In the genomic region with DNA sequence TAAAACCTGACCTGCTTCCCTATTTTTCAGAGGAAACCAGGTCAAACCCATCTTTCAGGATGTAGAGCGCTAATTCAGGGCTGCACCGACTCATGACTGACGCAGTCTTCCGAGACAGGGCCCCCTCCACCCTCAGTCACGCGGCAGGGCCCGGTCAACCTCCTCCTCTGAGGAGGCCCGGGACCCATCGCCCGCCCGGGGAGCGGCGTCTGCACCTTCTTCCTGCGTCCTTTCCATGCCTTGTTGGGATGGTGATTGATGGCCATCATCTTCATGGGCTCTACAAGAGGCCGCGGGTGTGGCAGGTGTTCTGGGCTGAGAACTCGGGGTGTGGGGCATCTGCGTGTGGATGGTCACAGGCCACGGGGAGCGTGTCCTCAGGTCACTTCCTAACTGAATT, we compare ENCODE assay signal across 19 cellular contexts. TPM values are rescaled to one million over a fixed set of nuclear protein-coding genes. Genes with fewer than 3 reads are reported as not detected.
A peak's percentile ranks its signal among the peaks of the same experiment; 100 is the strongest.
DNase-seq lines count a peak whose midpoint lies in the region; ATAC-seq, FAIRE-seq and TF ChIP-seq lines count a peak whose summit lies in the region.
"Had no signal": no experiment of that assay in that cellular context is flagged by ENCODE, and none has a peak within 500 bp of the region (broad histone marks: within the 10 kb centered on the region; RNA-seq: fewer than 3 reads in every experiment).

No MANE protein-coding gene starts in this region.

- no peak overlapping the region for H3K23ac ChIP-seq in neuronal stem cell (ENCODE audit: low read depth, low read length, poor library complexity)

- no peak overlapping the region for H2BK12ac ChIP-seq in neuronal stem cell (ENCODE audit: low read length)

- no peak overlapping the region for H3K4ac ChIP-seq in neuronal stem cell (ENCODE audit: low read length)

- H2BK120ac ChIP-seq in neuronal stem cell (ENCODE audit: low read depth, low read length): no peak overlapping the region

- TF ChIP-seq CTCF in left ventricle myocardium inferior (IDR thresholded peaks at IDR 0.05; ENCODE audit: borderline replicate concordance) (no peak), kidney (IDR thresholded peaks at IDR 0.05; ENCODE audit: borderline replicate concordance, extremely low read depth, insufficient read depth) (no peak), RWPE1 (conservative IDR thresholded peaks at IDR 0.05; ENCODE audit: low read depth) (no peak)

- H3K18ac ChIP-seq in neuronal stem cell (ENCODE audit: low read length): no peak overlapping the region

- peak overlapping the region; percentile 43 for H4K8ac ChIP-seq in neuronal stem cell (ENCODE audit: low read depth, low read length)

- no peak for ATAC-seq in left ventricle myocardium superior

- no CpG with 5 or more reads among the region's 20 CpGs for WGBS in neuronal stem cell (ENCODE audit: extremely low coverage in 2 of 2, insufficient read length in 2 of 2, insufficient replicate concordance in 1 of 2), 2 donors

- H2BK5ac ChIP-seq in neuronal stem cell (ENCODE audit: low read length): peak overlapping the region; percentile 39

- DNase-seq in left ventricle myocardium superior (peak; percentile 14), left ventricle myocardium inferior (no peak), kidney (peak; percentile 63), neuronal stem cell (ENCODE audit: low spot score) (no peak), HAP-1 (ENCODE audit: low spot score in 2 of 2) (no peak), SIG-M5 (lab: John Stamatoyannopoulos, UW) (no peak), RWPE1 (ENCODE audit: low spot score) (no peak), NCI-H510A (lab: John Stamatoyannopoulos, UW) (no peak)
- DNase-seq: 8988T; CD4-positive, alpha-beta memory T cell; DMS153; DMS79; GDM1; HCEC 1CT had no signal

- in situ Hi-C loops in HAP-1 (cut with MboI; ENCODE audit: low sequenced_read_pairs): no loop called here

- H3K4me1 ChIP-seq in left ventricle myocardium inferior (no peaks in the 10 kb centered on the region), kidney (ENCODE audit: control insufficient read depth in 1 of 2, insufficient read depth in 1 of 2, low read depth in 1 of 2, low read length in 2 of 2) (no peaks in the 10 kb centered on the region), neuronal stem cell (ENCODE audit: control insufficient read depth in 2 of 2, insufficient read depth in 1 of 2, low read depth in 1 of 2, low read length in 2 of 2) (no peaks in the 10 kb centered on the region), HAP-1 (no peaks in the 10 kb centered on the region)
- H3K4me1 ChIP-seq: BLaER1 had no signal

- no peak overlapping the region for H4K91ac ChIP-seq in neuronal stem cell (ENCODE audit: low read depth, low read length, poor library complexity)

- intact Hi-C loops in left ventricle myocardium superior (cut with micrococcal nuclease): no loop called here
- intact Hi-C loops in left ventricle myocardium inferior (cut with micrococcal nuclease): no loop called here
- intact Hi-C loops in kidney (cut with DNase I): no loop called here

- H3K27me3 ChIP-seq in left ventricle myocardium inferior (ENCODE audit: low read depth) (no peaks in the 10 kb centered on the region), neuronal stem cell (ENCODE audit: control insufficient read depth in 3 of 3, insufficient read depth in 3 of 3, low read depth in 1 of 3, low read length in 3 of 3) (no peaks in the 10 kb centered on the region), HAP-1 (ENCODE audit: low read depth) (no peaks in the 10 kb centered on the region)
- H3K27me3 ChIP-seq: BLaER1 had no signal

- CTCF ChIA-PET in RWPE1 (lab: Yijun Ruan, JAX): interaction anchor here (0.7 to 0.9 kb wide), 2 partner anchors 10 to 77 kb away, joined by 4 to 5 read pairs; no protein-coding TSS in a partner anchor

- no peak overlapping the region for H3K14ac ChIP-seq in neuronal stem cell (ENCODE audit: low read length)

- H3K4me3 ChIP-seq in left ventricle myocardium inferior (no peak overlapping the region), kidney (ENCODE audit: low read length in 2 of 2) (no peak overlapping the region), neuronal stem cell (ENCODE audit: low read length in 2 of 2) (no peak overlapping the region), HAP-1 (no peak overlapping the region)
- H3K4me3 ChIP-seq: BLaER1 had no signal

- no peak overlapping the region for H2BK15ac ChIP-seq in neuronal stem cell (ENCODE audit: low read length)

- H3K9me3 ChIP-seq in left ventricle myocardium inferior (replicated peaks) (no peaks in the 10 kb centered on the region), kidney (ENCODE audit: control insufficient read depth in 1 of 2, low read length in 2 of 2) (no peaks in the 10 kb centered on the region), neuronal stem cell (replicated peaks in 1 of 2; ENCODE audit: control insufficient read depth in 2 of 2, insufficient read depth in 1 of 2, low read depth in 1 of 2, low read length in 2 of 2) (peaks cover 0 to 4% of the 10 kb centered on the region in 2 donors), HAP-1 (no peaks in the 10 kb centered on the region)
- H3K9me3 ChIP-seq: BLaER1 had no signal

- no peak overlapping the region for H2AK5ac ChIP-seq in neuronal stem cell (ENCODE audit: low read depth, low read length)

- H3K9ac ChIP-seq in kidney (ENCODE audit: low read length in 2 of 2) (no peak overlapping the region), neuronal stem cell (ENCODE audit: low read depth, low read length, poor library complexity) (no peak overlapping the region)
- H3K9ac ChIP-seq: BLaER1 had no signal

- H3K36me3 ChIP-seq in left ventricle myocardium inferior (no peaks in the 10 kb centered on the region), kidney (ENCODE audit: control insufficient read depth in 1 of 2, insufficient read depth in 2 of 2, low read length in 2 of 2) (peaks cover 3 to 7% of the 10 kb centered on the region in 2 donors), neuronal stem cell (replicated peaks in 1 of 2; ENCODE audit: control insufficient read depth in 2 of 2, insufficient read depth in 2 of 2, low read length in 2 of 2) (peaks cover 0 to 3% of the 10 kb centered on the region in 2 donors), HAP-1 (replicated peaks) (no peaks in the 10 kb centered on the region; the same call in 1 of the 2 replicates)
- H3K36me3 ChIP-seq: BLaER1 had no signal

- H2AFZ ChIP-seq in neuronal stem cell (ENCODE audit: low read length): no peak overlapping the region

- POLR2A ChIA-PET in RWPE1 (lab: Yijun Ruan, JAX; ENCODE audit: low non-redundant PET): no interaction called here

- no peak for FAIRE-seq in kidney (lab: Jason Lieb, UNC)
- FAIRE-seq: GM12892, GM18507, H1 had no signal

- H3K4me2 ChIP-seq in neuronal stem cell (ENCODE audit: insufficient read depth, low read length, poor library complexity, severe bottlenecking): no peak overlapping the region
- H3K4me2 ChIP-seq: BLaER1 had no signal

- peaks cover 4% of the 10 kb centered on the region for H3K79me1 ChIP-seq in neuronal stem cell (ENCODE audit: low read depth, low read length)

- H3K27ac ChIP-seq in left ventricle myocardium inferior (replicated peaks) (no peak overlapping the region), kidney (ENCODE audit: low read depth in 2 of 2, low read length in 2 of 2) (no peak overlapping the region), neuronal stem cell (replicated peaks; ENCODE audit: low read length) (no peak overlapping the region), RWPE1 (no peak overlapping the region)
- H3K27ac ChIP-seq: BLaER1 had no signal

RNA-seq across cellular contexts. Expression of a gene that starts 26.0 kb away (rescaled TPM):
- total RNA-seq in left ventricle myocardium superior (0.94 TPM), left ventricle myocardium inferior (1.6 TPM), kidney (9.6 TPM)
- polyA plus RNA-seq in kidney (ENCODE audit: insufficient read depth, low read depth, low replicate concordance): 18.3 TPM
- 10.2 TPM for polyA plus RNA-seq in neuronal stem cell (2013, experiment 1 of 2)
- 10.0 TPM for polyA plus RNA-seq in neuronal stem cell (2013, experiment 2 of 2)
- polyA plus RNA-seq: CD14-positive monocyte had no signal

RNA-seq across cellular contexts. Expression of a gene that starts 40.9 kb away (rescaled TPM):
- total RNA-seq in left ventricle myocardium superior (98.6 TPM), left ventricle myocardium inferior (96.1 TPM), kidney (256 TPM)
- 210 TPM for polyA plus RNA-seq in kidney (ENCODE audit: insufficient read depth, low read depth, low replicate concordance)
- polyA plus RNA-seq in neuronal stem cell (2013, experiment 1 of 2): 43.5 TPM
- polyA plus RNA-seq in neuronal stem cell (2013, experiment 2 of 2): 44.0 TPM

Comparison
In these comparisons a context has a peak if more than half of its experiments do, and no peak if none do; other contexts are left out.
1. DNase-seq: peak in left ventricle myocardium superior (single experiment) and kidney (single experiment); none in left ventricle myocardium inferior (single experiment), neuronal stem cell (single experiment), HAP-1 (0 of 2), SIG-M5 (single experiment), RWPE1 (single experiment) and NCI-H510A (single experiment).